In genomic region chr17:65482201-65482600, GRCh38 we compare ENCODE assay signal across 34 cellular contexts.
"Had no signal": no experiment of that assay in that cellular context is flagged by ENCODE, and none has a peak within 500 bp of the region (broad histone marks: within the 10 kb centered on the region; RNA-seq: fewer than 3 reads in every experiment).

No MANE protein-coding gene starts in this region.

- H3K27me3 ChIP-seq: MG63 had no signal

- H3K4me3 ChIP-seq: MG63 had no signal

- DNase-seq: Karpas-422, Kasumi-1, MG63, MM.1S, MV-4-11, NCI-H1048, NCI-H1092, NCI-H1092 treated with DMSO at 0.1 percent for 48 hours, NCI-H1105, NCI-H1105 treated with DMSO at 0.1 percent for 48 hours, NCI-H1417, NCI-H1417 treated with DMSO at 0.1 percent for 48 hours, NCI-H1436, NCI-H1436 treated with DMSO at 0.1 percent for 48 hours, NCI-H146, NCI-H1694, NCI-H1694 treated with DMSO at 0.1 percent for 48 hours, NCI-H187, NCI-H187 treated with DMSO at 0.1 percent for 48 hours, NCI-H1930, NCI-H2029, NCI-H2029 treated with DMSO at 0.1 percent for 48 hours, NCI-H2081, NCI-H2081 treated with DMSO at 0.1 percent for 48 hours, NCI-H2107, NCI-H2171, NCI-H2171 treated with DMSO at 0.1 percent for 48 hours, NCI-H2227 treated with DMSO at 0.1 percent for 48 hours, NCI-H226, NCI-H345, NCI-H446, NCI-H446 treated with DMSO at 0.1 percent for 48 hours, NCI-H510A, NCI-H510A treated with DMSO at 0.1 percent for 48 hours had no signal

- H3K36me3 ChIP-seq: MG63 had no signal

- H3K9me3 ChIP-seq: MG63 had no signal
